Comparison of ENCODE assay signal across 1 cellular context in the genomic region with DNA sequence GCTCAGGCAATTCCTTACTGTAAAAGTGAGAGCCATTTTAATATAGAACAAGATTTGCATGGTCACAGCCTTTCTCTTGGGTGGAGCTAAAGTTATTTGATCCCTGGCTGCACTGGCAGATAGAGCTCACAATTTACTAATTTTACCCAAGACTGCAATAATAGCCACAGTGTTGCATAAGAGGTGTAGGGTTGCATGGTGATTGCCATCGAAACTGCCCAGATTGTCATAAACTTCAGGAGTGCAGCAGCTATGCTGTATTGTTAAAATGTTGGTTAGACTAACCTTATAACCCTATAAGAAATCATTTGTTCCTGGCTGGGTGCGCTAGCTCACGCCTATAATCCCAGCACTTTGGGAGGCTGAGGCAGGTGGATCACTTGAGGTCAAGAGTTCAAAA.
TF ChIP-seq lines count a peak whose summit lies in the region.

No MANE protein-coding gene starts in this region.

TF ChIP-seq in GM23338, 12 proteins besides CTCF, POLR2A, EP300 and RAD21 (continued from another document):
- TF ChIP-seq, protein P1, sequence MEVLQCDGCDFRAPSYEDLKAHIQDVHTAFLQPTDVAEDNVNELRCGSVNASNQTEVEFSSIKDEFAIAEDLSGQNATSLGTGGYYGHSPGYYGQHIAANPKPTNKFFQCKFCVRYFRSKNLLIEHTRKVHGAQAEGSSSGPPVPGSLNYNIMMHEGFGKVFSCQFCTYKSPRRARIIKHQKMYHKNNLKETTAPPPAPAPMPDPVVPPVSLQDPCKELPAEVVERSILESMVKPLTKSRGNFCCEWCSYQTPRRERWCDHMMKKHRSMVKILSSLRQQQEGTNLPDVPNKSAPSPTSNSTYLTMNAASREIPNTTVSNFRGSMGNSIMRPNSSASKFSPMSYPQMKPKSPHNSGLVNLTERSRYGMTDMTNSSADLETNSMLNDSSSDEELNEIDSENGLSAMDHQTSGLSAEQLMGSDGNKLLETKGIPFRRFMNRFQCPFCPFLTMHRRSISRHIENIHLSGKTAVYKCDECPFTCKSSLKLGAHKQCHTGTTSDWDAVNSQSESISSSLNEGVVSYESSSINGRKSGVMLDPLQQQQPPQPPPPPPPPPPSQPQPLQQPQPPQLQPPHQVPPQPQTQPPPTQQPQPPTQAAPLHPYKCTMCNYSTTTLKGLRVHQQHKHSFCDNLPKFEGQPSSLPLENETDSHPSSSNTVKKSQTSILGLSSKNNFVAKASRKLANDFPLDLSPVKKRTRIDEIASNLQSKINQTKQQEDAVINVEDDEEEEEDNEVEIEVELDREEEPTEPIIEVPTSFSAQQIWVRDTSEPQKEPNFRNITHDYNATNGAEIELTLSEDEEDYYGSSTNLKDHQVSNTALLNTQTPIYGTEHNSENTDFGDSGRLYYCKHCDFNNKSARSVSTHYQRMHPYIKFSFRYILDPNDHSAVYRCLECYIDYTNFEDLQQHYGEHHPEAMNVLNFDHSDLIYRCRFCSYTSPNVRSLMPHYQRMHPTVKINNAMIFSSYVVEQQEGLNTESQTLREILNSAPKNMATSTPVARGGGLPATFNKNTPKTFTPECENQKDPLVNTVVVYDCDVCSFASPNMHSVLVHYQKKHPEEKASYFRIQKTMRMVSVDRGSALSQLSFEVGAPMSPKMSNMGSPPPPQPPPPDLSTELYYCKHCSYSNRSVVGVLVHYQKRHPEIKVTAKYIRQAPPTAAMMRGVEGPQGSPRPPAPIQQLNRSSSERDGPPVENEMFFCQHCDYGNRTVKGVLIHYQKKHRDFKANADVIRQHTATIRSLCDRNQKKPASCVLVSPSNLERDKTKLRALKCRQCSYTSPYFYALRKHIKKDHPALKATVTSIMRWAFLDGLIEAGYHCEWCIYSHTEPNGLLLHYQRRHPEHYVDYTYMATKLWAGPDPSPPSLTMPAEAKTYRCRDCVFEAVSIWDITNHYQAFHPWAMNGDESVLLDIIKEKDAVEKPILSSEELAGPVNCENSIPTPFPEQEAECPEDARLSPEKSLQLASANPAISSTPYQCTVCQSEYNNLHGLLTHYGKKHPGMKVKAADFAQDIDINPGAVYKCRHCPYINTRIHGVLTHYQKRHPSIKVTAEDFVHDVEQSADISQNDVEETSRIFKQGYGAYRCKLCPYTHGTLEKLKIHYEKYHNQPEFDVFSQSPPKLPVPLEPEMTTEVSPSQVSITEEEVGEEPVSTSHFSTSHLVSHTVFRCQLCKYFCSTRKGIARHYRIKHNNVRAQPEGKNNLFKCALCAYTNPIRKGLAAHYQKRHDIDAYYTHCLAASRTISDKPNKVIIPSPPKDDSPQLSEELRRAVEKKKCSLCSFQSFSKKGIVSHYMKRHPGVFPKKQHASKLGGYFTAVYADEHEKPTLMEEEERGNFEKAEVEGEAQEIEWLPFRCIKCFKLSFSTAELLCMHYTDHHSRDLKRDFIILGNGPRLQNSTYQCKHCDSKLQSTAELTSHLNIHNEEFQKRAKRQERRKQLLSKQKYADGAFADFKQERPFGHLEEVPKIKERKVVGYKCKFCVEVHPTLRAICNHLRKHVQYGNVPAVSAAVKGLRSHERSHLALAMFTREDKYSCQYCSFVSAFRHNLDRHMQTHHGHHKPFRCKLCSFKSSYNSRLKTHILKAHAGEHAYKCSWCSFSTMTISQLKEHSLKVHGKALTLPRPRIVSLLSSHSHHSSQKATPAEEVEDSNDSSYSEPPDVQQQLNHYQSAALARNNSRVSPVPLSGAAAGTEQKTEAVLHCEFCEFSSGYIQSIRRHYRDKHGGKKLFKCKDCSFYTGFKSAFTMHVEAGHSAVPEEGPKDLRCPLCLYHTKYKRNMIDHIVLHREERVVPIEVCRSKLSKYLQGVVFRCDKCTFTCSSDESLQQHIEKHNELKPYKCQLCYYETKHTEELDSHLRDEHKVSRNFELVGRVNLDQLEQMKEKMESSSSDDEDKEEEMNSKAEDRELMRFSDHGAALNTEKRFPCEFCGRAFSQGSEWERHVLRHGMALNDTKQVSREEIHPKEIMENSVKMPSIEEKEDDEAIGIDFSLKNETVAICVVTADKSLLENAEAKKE (CRISPR knock-in tag; IDR thresholded peaks at IDR 0.05): no peak
- TF ChIP-seq POLR2AphosphoS5 (IDR thresholded peaks at IDR 0.05; ENCODE audit: low read depth) (no peak), ETS1 (IDR thresholded peaks at IDR 0.05) (no peak)
